10 cellular contexts compared by ENCODE assay signal in genomic region chr7:131249003-131249402, GRCh38.
DNase-seq lines count a peak whose midpoint lies in the region; ATAC-seq and TF ChIP-seq lines count a peak whose summit lies in the region.
"Had no signal": no experiment of that assay in that cellular context is flagged by ENCODE, and none has a peak within 500 bp of the region (broad histone marks: within the 10 kb centered on the region; RNA-seq: fewer than 3 reads in every experiment).

No MANE protein-coding gene starts in this region.

- in situ Hi-C loops in HAP-1 (cut with MboI; ENCODE audit: low sequenced_read_pairs) = no loop called here

- ATAC-seq in left lobe of liver = no peak

- no peaks in the 10 kb centered on the region for H3K79me2 ChIP-seq in osteoblast (ENCODE audit: insufficient read depth, low read length)

- DNase-seq in CD14-positive monocyte (ENCODE audit: low spot score) = peak; percentile 72
- DNase-seq in RPMI7951 (ENCODE audit: low read depth) = peak; percentile 96
- peak; percentile 99 for DNase-seq in fibroblast of peridontal ligament (ENCODE audit: extremely low read depth)
- peak; percentile 94 for DNase-seq in osteoblast (ENCODE audit: insufficient read length, low spot score, missing footprints)
- DNase-seq in HAP-1 (ENCODE audit: low spot score in 2 of 2) = no peak
- no peak for DNase-seq in activated CD4-positive, alpha-beta T cell treated with anti-CD3 and anti-CD28 coated beads for 48 hours
- DNase-seq in HuH-7.5 (ENCODE audit: low spot score) = no peak
- DNase-seq in left lobe of liver (ENCODE audit: low spot score) = no peak
- DNase-seq: DND-41 had no signal

- H3K9me3 ChIP-seq in osteoblast (ENCODE audit: low read depth, low read length) = no peaks in the 10 kb centered on the region
- H3K9me3 ChIP-seq in HAP-1 = no peaks in the 10 kb centered on the region

- H3K4me3 Mint-ChIP-seq in CD14-positive monocyte = no peak overlapping the region
- H3K4me3 Mint-ChIP-seq: T-helper 1 cell treated with Interleukin-12 subunit alpha and Interleukin-12 subunit beta and Interleukin-4 antibody, amounts not matched to agents 30 μg/mL and 1 μg/mL, for 36 hours had no signal

- H3K27me3 Mint-ChIP-seq in CD14-positive monocyte (ENCODE audit: low read depth in 3 of 3) = peaks cover 0 to 5% (median 2%) of the 10 kb centered on the region in 3 donors

- peak overlapping the region; percentile 33 for H3K4me2 ChIP-seq in osteoblast (ENCODE audit: insufficient read depth, low read length)

- peak overlapping the region; percentile 79 for H3K27ac ChIP-seq in osteoblast (ENCODE audit: low read depth, low read length)

- intact Hi-C loops in CD14-positive monocyte (cut with micrococcal nuclease) = no loop called here

- no peak overlapping the region for H3K27ac Mint-ChIP-seq in CD14-positive monocyte
- H3K27ac Mint-ChIP-seq: T-helper 1 cell treated with Interleukin-12 subunit alpha and Interleukin-12 subunit beta and Interleukin-4 antibody, amounts not matched to agents 30 μg/mL and 1 μg/mL, for 36 hours had no signal

- no peak overlapping the region for H2AFZ ChIP-seq in osteoblast (ENCODE audit: low read length)

- H3K4me1 ChIP-seq in osteoblast (ENCODE audit: insufficient read depth, low read length) (peaks cover 21% of the 10 kb centered on the region), HAP-1 (no peaks in the 10 kb centered on the region)

- H3K36me3 Mint-ChIP-seq in CD14-positive monocyte = no peaks in the 10 kb centered on the region

- no peaks in the 10 kb centered on the region for H4K20me1 ChIP-seq in osteoblast (ENCODE audit: insufficient read depth, low read length)

- H3K4me1 Mint-ChIP-seq in CD14-positive monocyte = peaks cover 2% of the 10 kb centered on the region

- no peak for TF ChIP-seq CTCF in CD14-positive monocyte (IDR thresholded peaks at IDR 0.05)
- no peak for TF ChIP-seq CTCF in osteoblast (IDR thresholded peaks at IDR 0.05; ENCODE audit: extremely low read depth, low read depth, low read length)

- H3K36me3 ChIP-seq in osteoblast (ENCODE audit: insufficient read depth, low read length) (no peaks in the 10 kb centered on the region), HAP-1 (replicated peaks) (no peaks in the 10 kb centered on the region)

- H3K9me3 Mint-ChIP-seq in CD14-positive monocyte = peaks cover 6 to 17% (median 12%) of the 10 kb centered on the region in 7 donors

- H3K4me3 ChIP-seq in osteoblast (ENCODE audit: insufficient read depth, low read length) = no peak overlapping the region
- H3K4me3 ChIP-seq in HAP-1 = no peak overlapping the region

- H3K27me3 ChIP-seq in osteoblast (ENCODE audit: insufficient read depth, low read length) (no peaks in the 10 kb centered on the region), HAP-1 (ENCODE audit: low read depth) (no peaks in the 10 kb centered on the region)

Comparison
In these comparisons a context has a peak if more than half of its experiments do, and no peak if none do; other contexts are left out.
1. DNase-seq: peak in CD14-positive monocyte (single experiment), RPMI7951 (single experiment), fibroblast of peridontal ligament (single experiment) and osteoblast (single experiment); none in HAP-1 (0 of 2), activated CD4-positive, alpha-beta T cell treated with anti-CD3 and anti-CD28 coated beads for 48 hours (single experiment), HuH-7.5 (single experiment) and left lobe of liver (single experiment).